ENCODE assay signal across 21 cellular contexts in genomic region chr18:3907955-3908354, GRCh38.
DNase-seq lines count a peak whose midpoint lies in the region; ATAC-seq, FAIRE-seq and TF ChIP-seq lines count a peak whose summit lies in the region.
"Had no signal": no experiment of that assay in that cellular context is flagged by ENCODE, and none has a peak within 500 bp of the region (broad histone marks: within the 10 kb centered on the region; RNA-seq: fewer than 3 reads in every experiment).

No MANE protein-coding gene starts in this region.

- intact Hi-C loops in heart left ventricle (cut with DNase I) = no loop called here
- intact Hi-C loops in cardiac septum (cut with DNase I) = no loop called here
- intact Hi-C loops in lower leg skin (cut with DNase I; ENCODE audit: low total_unique reads) = no loop called here

- H3K36me3 ChIP-seq in heart left ventricle = no peaks in the 10 kb centered on the region
- H3K36me3 ChIP-seq: BLaER1, HAP-1 had no signal

- DNase-seq in heart left ventricle (no peak), cardiac septum (ENCODE audit: low spot score) (no peak), D721Med (ENCODE audit: insufficient read length, low spot score) (no peak), cerebellar cortex (ENCODE audit: low spot score) (peak; percentile 95), HPDE6-E6E7 (ENCODE audit: extremely low spot score) (no peak), lower leg skin (ENCODE audit: low spot score in 2 of 2) (no peak)
- DNase-seq: Caco-2; CD4-positive, CD25-positive, alpha-beta regulatory T cell; CD8-positive, alpha-beta T cell; DMS 273 treated with DMSO at 0.1 percent for 48 hours; DMS79; EL; GF-D8; GOT3; HFFc6 had no signal

- no peak for TF ChIP-seq POLR2A in heart left ventricle (IDR thresholded peaks at IDR 0.05)
- no peak for TF ChIP-seq POLR2A in lower leg skin (IDR thresholded peaks at IDR 0.05)

- no peak overlapping the region for H3K4me3 ChIP-seq in heart left ventricle
- no peak overlapping the region for H3K4me3 ChIP-seq in lower leg skin (ENCODE audit: low read depth, poor library complexity, severe bottlenecking)
- H3K4me3 ChIP-seq: BLaER1, HAP-1 had no signal

- TF ChIP-seq CTCF in heart left ventricle (IDR thresholded peaks at IDR 0.05) (no peak), D721Med (IDR thresholded peaks at IDR 0.05; ENCODE audit: insufficient read depth, missing control alignments) (no peak), lower leg skin (IDR thresholded peaks at IDR 0.05) (no peak)

- ATAC-seq in heart left ventricle = peak in 3 of 4 donors; percentile 51 to 81 (median 55)
- ATAC-seq: CD8-positive, alpha-beta T cell had no signal

- no peaks in the 10 kb centered on the region for H3K9me3 ChIP-seq in heart left ventricle
- H3K9me3 ChIP-seq: BLaER1, Caco-2, HAP-1 had no signal

- no peak overlapping the region for H3K27ac ChIP-seq in heart left ventricle
- H3K27ac ChIP-seq: BLaER1, C4-2B had no signal

- H3K27me3 ChIP-seq in heart left ventricle = no peaks in the 10 kb centered on the region
- H3K27me3 ChIP-seq: BLaER1 had no signal

- peaks cover 0 to 18% (median 3%) of the 10 kb centered on the region in 12 donors for H3K4me1 ChIP-seq in heart left ventricle
- H3K4me1 ChIP-seq: BLaER1, HAP-1 had no signal

- peak; percentile 48 for FAIRE-seq in D721Med (lab: Jason Lieb, UNC)
- FAIRE-seq: GM12891, GM18507, H54 had no signal
